ENCODE assay signal across 8 cellular contexts in the genomic region with DNA sequence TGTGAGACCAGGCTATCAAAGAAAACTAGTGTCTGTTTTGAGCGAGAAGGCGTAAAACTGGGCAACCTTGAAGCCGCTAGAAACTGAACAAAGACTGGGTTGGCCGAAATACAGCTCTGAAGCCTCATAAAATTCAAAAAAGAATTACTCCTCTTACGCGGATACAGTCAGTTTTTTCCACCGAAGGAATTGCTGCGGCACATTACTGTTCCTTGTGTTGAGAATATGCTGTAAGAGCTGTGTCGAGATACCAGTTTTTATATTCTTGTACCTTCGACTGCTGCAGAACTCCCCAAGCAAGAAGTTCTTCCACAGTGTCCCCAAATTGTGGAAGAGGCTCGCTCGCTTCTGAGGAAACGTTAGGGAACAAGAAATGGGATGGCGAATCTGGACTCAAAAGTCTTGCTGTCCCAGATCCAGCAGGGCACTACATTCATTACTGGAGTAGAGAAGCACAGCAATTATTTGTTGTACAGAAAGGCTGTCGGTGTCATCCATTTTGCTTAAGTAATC. TPM values are rescaled to one million over a fixed set of nuclear protein-coding genes. Genes with fewer than 3 reads are reported as not detected.
DNase-seq lines count a peak whose midpoint lies in the region; FAIRE-seq and TF ChIP-seq lines count a peak whose summit lies in the region.

No MANE protein-coding gene starts in this region.

- H3K9me3 Mint-ChIP-seq in H9 = peaks cover 0 to 3% of the 10 kb centered on the region in 2 experiments; a peak in 2 of 5 replicates
- no peaks in the 10 kb centered on the region for H3K9me3 Mint-ChIP-seq in neural crest cell

- peak overlapping the region; percentile 36 for H4K5ac ChIP-seq in H9 (ENCODE audit: insufficient read length, low read depth, low read length)

- H2BK12ac ChIP-seq in H9 (ENCODE audit: insufficient read length, low read depth, low read length) = no peak overlapping the region

- H3K23ac ChIP-seq in H9 (ENCODE audit: insufficient read length, low read depth, low read length) = no peak overlapping the region

- H3K9ac ChIP-seq in H9 (ENCODE audit: extremely low read depth, insufficient read length, low read length) (peak overlapping the region; percentile 85), endothelial cell of umbilical vein (replicated peaks; ENCODE audit: extremely low read depth, insufficient read depth, low read length) (peak overlapping the region; percentile 98)

- H4K20me1 ChIP-seq in H9 (ENCODE audit: control insufficient read depth, insufficient read depth, insufficient read length) (no peaks in the 10 kb centered on the region), endothelial cell of umbilical vein (replicated peaks; ENCODE audit: control insufficient read depth, extremely low read depth, insufficient read depth, low read length) (no peaks in the 10 kb centered on the region)

- WGBS in H9 (ENCODE audit: extremely low coverage, insufficient read length, low lambda C conversion rate) = no CpG with 5 or more reads among the region's 15 CpGs

- H3K27me3 ChIP-seq in H9 (ENCODE audit: insufficient read depth, low read length) (no peaks in the 10 kb centered on the region), endothelial cell of umbilical vein (ENCODE audit: control insufficient read depth in 2 of 2, insufficient read depth in 2 of 2, low read length in 2 of 2) (no peaks in the 10 kb centered on the region)

- peak overlapping the region; percentile 13 to 98 (median 75) for H3K4me3 ChIP-seq in endothelial cell of umbilical vein (replicated peaks in 1 of 3; ENCODE audit: insufficient read depth in 1 of 3, low read depth in 1 of 3, low read length in 3 of 3)

- peak; percentile 17 for DNase-seq in Daoy (ENCODE audit: low read depth)
- DNase-seq in H9 = no peak
- peak; percentile 16 for DNase-seq in RPMI7951 (ENCODE audit: low read depth)
- no peak for DNase-seq in endothelial cell of umbilical vein (ENCODE audit: low read depth, low spot score)
- DNase-seq in neural crest cell (ENCODE audit: low read depth, low spot score) = no peak
- DNase-seq in GOT3 (lab: John Stamatoyannopoulos, UW) = no peak
- no peak for DNase-seq in OCI-M1 (lab: John Stamatoyannopoulos, UW)
- no peak for DNase-seq in effector CD4-positive, alpha-beta T cell

- no peak overlapping the region for H2BK20ac ChIP-seq in H9 (ENCODE audit: low read depth, low read length, poor library complexity, severe bottlenecking)

- H3K4me1 Mint-ChIP-seq in H9 (peaks cover 8 to 17% of the 10 kb centered on the region in 2 experiments), neural crest cell (peaks cover 22% of the 10 kb centered on the region)

- H3K27ac ChIP-seq in H9 (ENCODE audit: insufficient read length, low read depth, low read length) (peak overlapping the region; percentile 70), endothelial cell of umbilical vein (ENCODE audit: insufficient read depth, low read depth, low read length) (peak overlapping the region; percentile 90)

- H3K79me1 ChIP-seq in H9 (ENCODE audit: insufficient read depth, low read depth, low read length, poor library complexity, severe bottlenecking) = no peaks in the 10 kb centered on the region

- H2AFZ ChIP-seq in H9 (ENCODE audit: low read length) (peak overlapping the region; percentile 43), endothelial cell of umbilical vein (ENCODE audit: low read depth, low read length) (peak overlapping the region; percentile 79)

- H3K27ac Mint-ChIP-seq in H9 (peak overlapping the region; percentile 98 to 99 (median 99)), neural crest cell (ENCODE audit: unreplicated experiment) (peak overlapping the region; percentile 93)

- H3K4me2 ChIP-seq in H9 (ENCODE audit: insufficient read depth, insufficient read length, low read length) = peak overlapping the region; percentile 99
- peak overlapping the region; percentile 81 for H3K4me2 ChIP-seq in endothelial cell of umbilical vein (ENCODE audit: insufficient read depth, low read length)

- CTCF ChIA-PET in endothelial cell of umbilical vein (lab: Charles Lee) = interaction anchor here (0.7 to 1.6 kb wide), 7 partner anchors 15 to 303 kb away, joined by 3 to 5 read pairs (median 4); partner anchors contain the start of gene TMEM30A

- no peak overlapping the region for H2BK15ac ChIP-seq in H9 (ENCODE audit: low read depth, low read length)

- H3K79me2 ChIP-seq in H9 (ENCODE audit: insufficient read depth, low read length) = peaks cover 10% of the 10 kb centered on the region; the same call in 1 of the 2 replicates
- peaks cover 28% of the 10 kb centered on the region for H3K79me2 ChIP-seq in endothelial cell of umbilical vein (ENCODE audit: control insufficient read depth, insufficient read depth, low read length)

- no peak overlapping the region for H4K91ac ChIP-seq in H9 (ENCODE audit: insufficient read length, low read depth, low read length)

- H2BK5ac ChIP-seq in H9 (ENCODE audit: insufficient read length, low read length) = no peak overlapping the region

- no peak overlapping the region for H4K8ac ChIP-seq in H9 (replicated peaks; ENCODE audit: insufficient read length, low read depth, low read length)

- H3K9me1 ChIP-seq in endothelial cell of umbilical vein (replicated peaks; ENCODE audit: control insufficient read depth, extremely low read depth, insufficient read depth, low read length) = no peaks in the 10 kb centered on the region

- no peak for TF ChIP-seq CTCF in H9 (conservative IDR thresholded peaks at IDR 0.05)
- no peak for TF ChIP-seq CTCF in endothelial cell of umbilical vein (IDR thresholded peaks at IDR 0.05; ENCODE audit: extremely low read depth in 1 of 2, insufficient read depth in 1 of 2, low read depth in 1 of 2, low read length in 2 of 2)
- no peak for TF ChIP-seq CTCF in neural crest cell (conservative IDR thresholded peaks at IDR 0.05)

- TSS peak; percentile 98 for BruUV-seq in endothelial cell of umbilical vein (replicated peaks; lab: Mats Ljungman, UMichigan)

- peaks cover 2 to 4% of the 10 kb centered on the region in 2 experiments for H3K36me3 ChIP-seq in endothelial cell of umbilical vein (ENCODE audit: control insufficient read depth in 2 of 2, extremely low read depth in 1 of 2, insufficient read depth in 2 of 2, low read length in 2 of 2)

- FAIRE-seq in endothelial cell of umbilical vein (lab: Jason Lieb, UNC) = no peak

- intact Hi-C loops in endothelial cell of umbilical vein (cut with micrococcal nuclease) = loop anchor here (5.0 kb wide), 1 partner anchor 303 kb away; no protein-coding TSS in a partner anchor

- no peak overlapping the region for H2AK5ac ChIP-seq in H9 (ENCODE audit: insufficient read length, low read length)

- no peak overlapping the region for H3K4ac ChIP-seq in H9 (ENCODE audit: low read depth, low read length)

- POLR2A ChIA-PET in endothelial cell of umbilical vein (lab: Charles Lee) = interaction anchor here (1.8 kb wide), 1 partner anchor 41 kb away, joined by 3 read pairs; no protein-coding TSS in a partner anchor

- H3K9me3 ChIP-seq in H9 (ENCODE audit: control insufficient read depth, low read depth, low read length) (no peaks in the 10 kb centered on the region), endothelial cell of umbilical vein (replicated peaks; ENCODE audit: control insufficient read depth, insufficient read depth, low read length) (no peaks in the 10 kb centered on the region)

- H3K18ac ChIP-seq in H9 (ENCODE audit: insufficient read length, low read depth, low read length) = peak overlapping the region; percentile 64

- H3K23me2 ChIP-seq in H9 (ENCODE audit: insufficient read length, low read depth, low read length, poor library complexity, severe bottlenecking) = peaks cover 8% of the 10 kb centered on the region

- peaks cover under 1% of the 10 kb centered on the region; the same call in 1 of the 2 replicates for H3K4me1 ChIP-seq in H9 (ENCODE audit: insufficient read depth, low read length)
- H3K4me1 ChIP-seq in endothelial cell of umbilical vein (ENCODE audit: control insufficient read depth, extremely low read depth, insufficient read depth, low read length) = peaks cover 4% of the 10 kb centered on the region

- H3K36me3 Mint-ChIP-seq in H9 (ENCODE audit: insufficient read depth in 1 of 3, low read depth in 3 of 3) (peaks cover 19 to 26% (median 22%) of the 10 kb centered on the region in 3 experiments), neural crest cell (ENCODE audit: low read depth) (peaks cover 2% of the 10 kb centered on the region)

- H3K27me3 Mint-ChIP-seq in H9 (ENCODE audit: low read depth) (peaks cover 3% of the 10 kb centered on the region), neural crest cell (ENCODE audit: low read depth) (peaks cover 26% of the 10 kb centered on the region)

- H3K14ac ChIP-seq in H9 (ENCODE audit: insufficient read depth, low read length) = peak overlapping the region; percentile 64; the same call in 1 of the 2 replicates

- TF ChIP-seq POLR2A in endothelial cell of umbilical vein (IDR thresholded peaks at IDR 0.05; ENCODE audit: low read depth, low read length) = no peak

- dilution Hi-C loops in endothelial cell of umbilical vein (cut with MboI; ENCODE audit: extremely low pct_ligation_motif_present, low sequenced_read_pairs) = no loop called here

- H2BK120ac ChIP-seq in H9 (ENCODE audit: low read depth, low read length, poor library complexity, severe bottlenecking) = no peak overlapping the region

- peak overlapping the region; percentile 97 to 99 for H3K4me3 Mint-ChIP-seq in H9
- peak overlapping the region; percentile 97 for H3K4me3 Mint-ChIP-seq in neural crest cell

- no peak overlapping the region for H3T11ph ChIP-seq in H9 (ENCODE audit: low read length)

- H3K56ac ChIP-seq in H9 (ENCODE audit: insufficient read length, low read depth, low read length) = no peak overlapping the region

RNA-seq across cellular contexts. Expression of gene COX7A2, which starts 0.5 kb away (rescaled TPM):
- total RNA-seq in Daoy (2014; rRNA removed; shearing (Covaris generic)) = 801 and 813 TPM in 2 replicates
- 508 and 516 TPM in 2 replicates for total RNA-seq in H9 (2021)
- 406 and 478 TPM in 2 replicates for total RNA-seq in RPMI7951 (2014; rRNA removed; shearing (Covaris generic))
- 426 and 455 TPM in 2 replicates for total RNA-seq in endothelial cell of umbilical vein
- 193 and 254 TPM in 2 replicates for polyA plus RNA-seq in endothelial cell of umbilical vein
- 190 and 198 TPM in 2 replicates for polyA plus RNA-seq in endothelial cell of umbilical vein (2011; cell fraction: cytosol; rRNA removed)
- polyA plus RNA-seq in endothelial cell of umbilical vein (2011; cell fraction: nucleus; rRNA removed) = 93.3 and 104 TPM in 2 replicates
- polyA plus RNA-seq in endothelial cell of umbilical vein (2012) = 421 and 484 TPM in 2 replicates
- polyA minus RNA-seq in endothelial cell of umbilical vein = 79.4 and 85.3 TPM in 2 replicates
- 54.4 TPM for polyA minus RNA-seq in endothelial cell of umbilical vein (2011; cell fraction: cytosol; rRNA and poly(A)+ RNA removed)
- polyA minus RNA-seq in endothelial cell of umbilical vein (2011; cell fraction: nucleus; rRNA and poly(A)+ RNA removed) = 24.0 and 27.7 TPM in 2 replicates
- total RNA-seq in neural crest cell = 346 and 360 TPM in 2 replicates

RNA-seq across cellular contexts. Expression of gene COL12A1, which starts 38.3 kb away (rescaled TPM):
- 5.5 and 6.6 TPM in 2 replicates for total RNA-seq in Daoy (2014; rRNA removed; shearing (Covaris generic))
- total RNA-seq in H9 (2021) (0.96 and 1.4 TPM in 2 replicates), endothelial cell of umbilical vein (89.1 and 102 TPM in 2 replicates), neural crest cell (50.2 and 51.1 TPM in 2 replicates)
- total RNA-seq in RPMI7951 (2014; rRNA removed; shearing (Covaris generic)) = 25.9 and 28.7 TPM in 2 replicates
- polyA plus RNA-seq in endothelial cell of umbilical vein = 48.5 and 49.9 TPM in 2 replicates
- polyA plus RNA-seq in endothelial cell of umbilical vein (2011; cell fraction: cytosol; rRNA removed) = 43.4 and 44.0 TPM in 2 replicates
- polyA plus RNA-seq in endothelial cell of umbilical vein (2011; cell fraction: nucleus; rRNA removed) = 75.2 and 88.8 TPM in 2 replicates
- polyA plus RNA-seq in endothelial cell of umbilical vein (2012) = 42.2 and 57.9 TPM in 2 replicates
- polyA minus RNA-seq in endothelial cell of umbilical vein = 216 and 284 TPM in 2 replicates
- 67.7 TPM for polyA minus RNA-seq in endothelial cell of umbilical vein (2011; cell fraction: cytosol; rRNA and poly(A)+ RNA removed)
- polyA minus RNA-seq in endothelial cell of umbilical vein (2011; cell fraction: nucleus; rRNA and poly(A)+ RNA removed) = 111 and 183 TPM in 2 replicates

RNA-seq across cellular contexts. Expression of gene TMEM30A, which starts 40.5 kb away (rescaled TPM):
- 101 and 115 TPM in 2 replicates for total RNA-seq in Daoy (2014; rRNA removed; shearing (Covaris generic))
- total RNA-seq in H9 (2021) (63.0 and 65.2 TPM in 2 replicates), endothelial cell of umbilical vein (197 and 213 TPM in 2 replicates), neural crest cell (44.5 and 47.3 TPM in 2 replicates)
- total RNA-seq in RPMI7951 (2014; rRNA removed; shearing (Covaris generic)) = 136 and 142 TPM in 2 replicates
- 26.6 and 42.2 TPM in 2 replicates for polyA plus RNA-seq in endothelial cell of umbilical vein
- 40.9 and 41.1 TPM in 2 replicates for polyA plus RNA-seq in endothelial cell of umbilical vein (2011; cell fraction: cytosol; rRNA removed)
- polyA plus RNA-seq in endothelial cell of umbilical vein (2011; cell fraction: nucleus; rRNA removed) = 57.1 and 70.7 TPM in 2 replicates
- polyA plus RNA-seq in endothelial cell of umbilical vein (2012) = 200 and 209 TPM in 2 replicates
- 61.1 and 80.6 TPM in 2 replicates for polyA minus RNA-seq in endothelial cell of umbilical vein
- polyA minus RNA-seq in endothelial cell of umbilical vein (2011; cell fraction: cytosol; rRNA and poly(A)+ RNA removed) = 8.8 TPM
- 66.2 and 80.0 TPM in 2 replicates for polyA minus RNA-seq in endothelial cell of umbilical vein (2011; cell fraction: nucleus; rRNA and poly(A)+ RNA removed)

Comparison
In these comparisons a context has a peak if more than half of its experiments do, and no peak if none do; other contexts are left out.
1. DNase-seq: peak in Daoy (single experiment) and RPMI7951 (single experiment); none in H9 (single experiment), endothelial cell of umbilical vein (single experiment), neural crest cell (single experiment), GOT3 (single experiment), OCI-M1 (single experiment) and effector CD4-positive, alpha-beta T cell (single experiment).